8 cellular contexts compared by ENCODE assay signal in the genomic region with DNA sequence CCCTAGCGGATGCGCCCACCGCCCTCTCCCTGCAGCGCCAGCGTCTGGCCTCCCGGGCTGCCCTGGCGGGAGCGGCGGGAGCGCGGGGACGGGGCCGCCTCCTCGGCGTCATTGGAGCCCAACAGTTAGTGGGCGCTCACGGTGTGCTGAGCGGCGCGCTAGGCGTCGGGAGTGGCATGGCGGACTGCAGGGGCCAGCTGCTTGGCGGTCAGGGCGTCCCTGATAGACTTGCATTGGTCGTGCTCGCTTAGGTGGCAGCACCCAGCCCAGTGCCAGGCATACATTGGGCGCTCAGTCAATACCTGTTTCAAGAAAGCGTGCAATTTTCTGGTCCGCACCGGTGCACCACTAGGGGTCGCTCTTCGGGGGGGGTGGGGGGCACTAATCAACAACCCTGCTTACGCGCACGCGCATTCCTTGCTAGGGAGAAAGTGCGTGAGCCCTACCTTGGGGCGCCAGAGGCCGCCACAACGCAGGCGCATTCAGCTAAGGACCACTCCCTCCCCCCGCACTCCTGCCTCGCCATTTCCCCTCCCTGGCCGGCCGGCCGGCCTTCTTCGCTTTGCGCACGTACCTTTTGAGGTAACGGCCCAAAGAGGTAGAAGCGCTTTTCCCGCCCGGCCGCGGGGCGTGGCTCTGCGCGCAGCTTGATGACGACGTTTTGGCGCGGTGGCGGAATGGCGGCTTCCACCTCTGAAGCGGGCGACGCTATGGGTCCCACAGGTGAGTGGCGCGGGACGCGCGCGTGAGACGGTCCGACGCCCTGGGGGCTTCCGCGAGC. TPM values are rescaled to one million over a fixed set of nuclear protein-coding genes. Genes with fewer than 3 reads are reported as not detected.
DNase-seq lines count a peak whose midpoint lies in the region; ATAC-seq and TF ChIP-seq lines count a peak whose summit lies in the region.

No MANE protein-coding gene starts in this region.

- CTCF ChIA-PET in activated CD4-positive, alpha-beta T cell treated with anti-CD3 and anti-CD28 coated beads, Interleukin-2, amount 10 ng/mL, durations not matched to agents 7 days and 5 days (lab: Charles Lee) = interaction anchor here (0.6 to 2.5 kb wide), 16 partner anchors 11 to 1186 kb away, joined by 3 to 12 read pairs (median 4); partner anchors contain the start of genes CCDC74A and TUBA3D

- peak overlapping the region; percentile 97 to 99 (median 98) for H3K27ac Mint-ChIP-seq in CD4-positive, CD25-positive, alpha-beta regulatory T cell
- H3K27ac Mint-ChIP-seq in activated CD4-positive, alpha-beta T cell treated with anti-CD3 and anti-CD28 coated beads, Interleukin-2, amount 10 ng/mL, durations not matched to agents 7 days and 5 days = peak overlapping the region; percentile 98

- H3K36me3 Mint-ChIP-seq in CD4-positive, CD25-positive, alpha-beta regulatory T cell = peaks cover 5% of the 10 kb centered on the region
- H3K36me3 Mint-ChIP-seq in activated CD4-positive, alpha-beta T cell treated with anti-CD3 and anti-CD28 coated beads, Interleukin-2, amount 10 ng/mL, durations not matched to agents 7 days and 5 days (ENCODE audit: low read depth) = peaks cover 24% of the 10 kb centered on the region

- DNase-seq in CD4-positive, CD25-positive, alpha-beta regulatory T cell = peak; percentile 87 to 96 (median 94)
- DNase-seq in NCI-H526 treated with DMSO at 0.1 percent for 48 hours (lab: John Stamatoyannopoulos, UW) (peak; percentile 93), dedifferentiated amniotic fluid mesenchymal stem cell (ENCODE audit: extremely low spot score) (peak; percentile 73), left lung (peak; percentile 93 to 96)
- DNase-seq in activated CD4-positive, alpha-beta T cell treated with anti-CD3 and anti-CD28 coated beads, Interleukin-2, amount 10 ng/mL, durations not matched to agents 7 days and 5 days = peak; percentile 93
- DNase-seq in stimulated activated CD4-positive, alpha-beta T cell treated with anti-CD3 and anti-CD28 coated beads, Interleukin-2, amount 100 ng/mL, for 4 hours (ENCODE audit: low read depth) = peak; percentile 86

- no peaks in the 10 kb centered on the region for H3K36me3 ChIP-seq in CD4-positive, CD25-positive, alpha-beta regulatory T cell (ENCODE audit: control insufficient read depth, insufficient read depth, low read length)
- no peaks in the 10 kb centered on the region for H3K36me3 ChIP-seq in left lung

- POLR2A ChIA-PET in activated CD4-positive, alpha-beta T cell treated with anti-CD3 and anti-CD28 coated beads, Interleukin-2, amount 10 ng/mL, durations not matched to agents 7 days and 5 days (lab: Charles Lee) = interaction anchor here (0.5 to 1.9 kb wide), 3 partner anchors 11 to 66 kb away, joined by 3 to 6 read pairs (median 3); no protein-coding TSS in a partner anchor

- peaks cover 0 to 54% (median 23%) of the 10 kb centered on the region in 4 donors for H3K4me1 Mint-ChIP-seq in CD4-positive, CD25-positive, alpha-beta regulatory T cell
- H3K4me1 Mint-ChIP-seq in activated CD4-positive, alpha-beta T cell treated with anti-CD3 and anti-CD28 coated beads, Interleukin-2, amount 10 ng/mL, durations not matched to agents 7 days and 5 days = peaks cover 47% of the 10 kb centered on the region

- peaks cover 7% of the 10 kb centered on the region for H3K27me3 Mint-ChIP-seq in CD4-positive, CD25-positive, alpha-beta regulatory T cell
- no peaks in the 10 kb centered on the region for H3K27me3 Mint-ChIP-seq in activated CD4-positive, alpha-beta T cell treated with anti-CD3 and anti-CD28 coated beads, Interleukin-2, amount 10 ng/mL, durations not matched to agents 7 days and 5 days

- peaks cover 28% of the 10 kb centered on the region for H3K4me1 ChIP-seq in CD4-positive, CD25-positive, alpha-beta regulatory T cell (ENCODE audit: control insufficient read depth, insufficient read depth, low read length, poor library complexity, severe bottlenecking)
- H3K4me1 ChIP-seq in left lung = peaks cover 16 to 28% of the 10 kb centered on the region in 2 donors

- intact Hi-C loops in left lung (cut with DNase I) = no loop called here

- no peaks in the 10 kb centered on the region for H3K27me3 ChIP-seq in CD4-positive, CD25-positive, alpha-beta regulatory T cell (ENCODE audit: control insufficient read depth, insufficient read depth, low read length)
- no peaks in the 10 kb centered on the region for H3K27me3 ChIP-seq in left lung

- H3K9me3 ChIP-seq in CD4-positive, CD25-positive, alpha-beta regulatory T cell (ENCODE audit: control insufficient read depth in 2 of 2, low read length in 2 of 2) = no peaks in the 10 kb centered on the region
- no peaks in the 10 kb centered on the region for H3K9me3 ChIP-seq in left lung

- H3K27ac ChIP-seq in CD4-positive, CD25-positive, alpha-beta regulatory T cell (ENCODE audit: insufficient read depth, low read length, poor library complexity, severe bottlenecking) = peak overlapping the region; percentile 96
- peak overlapping the region; percentile 86 to 87 for H3K27ac ChIP-seq in left lung

- H3K4me3 ChIP-seq in CD4-positive, CD25-positive, alpha-beta regulatory T cell (ENCODE audit: low read depth, low read length) = peak overlapping the region; percentile 83
- H3K4me3 ChIP-seq in left lung = peak overlapping the region; percentile 70 to 75

- peak; percentile 69 to 77 for TF ChIP-seq CTCF in left lung (IDR thresholded peaks at IDR 0.05)

- no peaks in the 10 kb centered on the region for H3K9me3 Mint-ChIP-seq in CD4-positive, CD25-positive, alpha-beta regulatory T cell
- H3K9me3 Mint-ChIP-seq in activated CD4-positive, alpha-beta T cell treated with anti-CD3 and anti-CD28 coated beads, Interleukin-2, amount 10 ng/mL, durations not matched to agents 7 days and 5 days = no peaks in the 10 kb centered on the region

- ATAC-seq in CD4-positive, CD25-positive, alpha-beta regulatory T cell (ENCODE audit: low read depth in 2 of 2) = peak; percentile 78 to 80
- ATAC-seq in GM19372 (IDR thresholded peaks at IDR 0.05; ENCODE audit: low read depth, unreplicated experiment) (peak; percentile 66), HG03521 (IDR thresholded peaks at IDR 0.05; ENCODE audit: unreplicated experiment) (peak; percentile 65), left lung (peak; percentile 91)

- peak overlapping the region; percentile 96 to 100 (median 97) for H3K4me3 Mint-ChIP-seq in CD4-positive, CD25-positive, alpha-beta regulatory T cell
- peak overlapping the region; percentile 91 for H3K4me3 Mint-ChIP-seq in activated CD4-positive, alpha-beta T cell treated with anti-CD3 and anti-CD28 coated beads, Interleukin-2, amount 10 ng/mL, durations not matched to agents 7 days and 5 days

RNA-seq across cellular contexts. Expression of gene MZT2A, which starts 0.4 kb away (rescaled TPM):
- total RNA-seq in CD4-positive, CD25-positive, alpha-beta regulatory T cell = 97.9 TPM
- 100 to 1,000 TPM; 114 to 201 (median 151) TPM for polyA plus RNA-seq in CD4-positive, CD25-positive, alpha-beta regulatory T cell
- 100 to 1,000 TPM in 1 of 2 experiments, 10 to 100 TPM in 1; 96.9 to 116 TPM for total RNA-seq in activated CD4-positive, alpha-beta T cell treated with anti-CD3 and anti-CD28 coated beads, Interleukin-2, amount 10 ng/mL, durations not matched to agents 7 days and 5 days
- 10 to 100 TPM; 43.4 to 59.8 TPM for total RNA-seq in left lung

RNA-seq across cellular contexts. Expression of gene TUBA3D, which starts 16.7 kb away (rescaled TPM):
- not detected for total RNA-seq in CD4-positive, CD25-positive, alpha-beta regulatory T cell
- not detected for polyA plus RNA-seq in CD4-positive, CD25-positive, alpha-beta regulatory T cell
- not detected for total RNA-seq in activated CD4-positive, alpha-beta T cell treated with anti-CD3 and anti-CD28 coated beads, Interleukin-2, amount 10 ng/mL, durations not matched to agents 7 days and 5 days
- total RNA-seq in left lung = not detected

RNA-seq across cellular contexts. Expression of gene CCDC74A, which starts 35.1 kb away (rescaled TPM):
- 0.49 TPM for total RNA-seq in CD4-positive, CD25-positive, alpha-beta regulatory T cell
- polyA plus RNA-seq in CD4-positive, CD25-positive, alpha-beta regulatory T cell = under 1 TPM in 2 of 4 donors, not detected in 2; 0.29 to 0.31 TPM
- total RNA-seq in activated CD4-positive, alpha-beta T cell treated with anti-CD3 and anti-CD28 coated beads, Interleukin-2, amount 10 ng/mL, durations not matched to agents 7 days and 5 days = 1 to 10 TPM; 3.0 to 3.2 TPM
- total RNA-seq in left lung = 1 to 10 TPM; 2.7 to 4.4 TPM

Comparison
In these comparisons a context has a peak if more than half of its experiments do, and no peak if none do; other contexts are left out.
1. Peak in every context shown above with its lines: DNase-seq, ATAC-seq, H3K4me3 ChIP-seq and H3K27ac ChIP-seq.